ENCODE assay signal across 18 cellular contexts in the genomic region with DNA sequence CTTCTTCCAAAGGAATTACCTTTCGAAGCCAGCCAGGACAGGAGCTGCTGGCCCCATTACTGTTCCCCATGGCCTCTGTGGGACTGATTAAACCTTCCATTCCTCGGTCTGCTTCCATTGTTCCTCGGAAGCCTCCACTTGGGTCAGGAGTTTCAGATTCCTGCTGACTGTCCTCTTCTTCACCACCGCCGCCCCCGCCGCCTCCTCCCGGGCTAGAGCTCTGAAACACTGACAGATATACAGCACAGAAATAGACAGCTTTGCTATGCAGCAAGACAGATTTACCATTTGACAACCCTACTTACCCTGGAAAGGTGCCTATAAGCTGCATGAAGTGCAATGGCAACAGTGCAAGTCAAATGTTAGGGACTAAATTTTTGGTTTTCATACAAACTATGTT. TPM values are rescaled to one million over a fixed set of nuclear protein-coding genes. Genes with fewer than 3 reads are reported as not detected.
DNase-seq lines count a peak whose midpoint lies in the region; ATAC-seq and FAIRE-seq lines count a peak whose summit lies in the region.
"Had no signal": no experiment of that assay in that cellular context is flagged by ENCODE, and none has a peak within 500 bp of the region (broad histone marks: within the 10 kb centered on the region; RNA-seq: fewer than 3 reads in every experiment).

No MANE protein-coding gene starts in this region.

- DNase-seq in activated CD8-positive, alpha-beta memory T cell treated with anti-CD3 and anti-CD28 coated beads, Interleukin-2, amount 10 ng/mL, durations not matched to agents 7 days and 5 days = no peak
- no peak for DNase-seq in activated CD8-positive, alpha-beta memory T cell treated with anti-CD3 and anti-CD28 coated beads, Interleukin-2, amount 50 U/mL, for 48 hours
- DNase-seq in middle frontal gyrus (ENCODE audit: extremely low spot score, low spot score) = peak; percentile 22
- no peak for DNase-seq in GM19239 (ENCODE audit: insufficient read length, low spot score)
- DNase-seq in NK-92 treated with Interleukin-12 subunit alpha and Interleukin-12 subunit beta, amount 100 ng/mL, for 24 hours (lab: John Stamatoyannopoulos, UW) = no peak
- DNase-seq: C1 segment of cervical spinal cord; Calu3; CD4-positive, alpha-beta memory T cell; COR-L47; DMS53; DMS79 treated with DMSO at 0.1 percent for 48 hours; GF-D8; GOT3; HFFc6 had no signal

- H3K4me1 Mint-ChIP-seq in activated CD8-positive, alpha-beta memory T cell treated with anti-CD3 and anti-CD28 coated beads, Interleukin-2, amount 10 ng/mL, durations not matched to agents 7 days and 5 days = no peaks in the 10 kb centered on the region
- H3K4me1 Mint-ChIP-seq: CD4-positive, alpha-beta memory T cell had no signal

- H3K9me3 Mint-ChIP-seq in activated CD8-positive, alpha-beta memory T cell treated with anti-CD3 and anti-CD28 coated beads, Interleukin-2, amount 10 ng/mL, durations not matched to agents 7 days and 5 days (ENCODE audit: low read depth) = no peaks in the 10 kb centered on the region
- H3K9me3 Mint-ChIP-seq: CD4-positive, alpha-beta memory T cell; HFFc6 had no signal

- CTCF ChIA-PET in activated CD8-positive, alpha-beta memory T cell treated with anti-CD3 and anti-CD28 coated beads, Interleukin-2, amount 10 ng/mL, durations not matched to agents 7 days and 5 days (lab: Charles Lee) = interaction anchor here (0.8 to 7.7 kb wide), 5 partner anchors 9 to 144 kb away, joined by 3 to 86 read pairs (median 4); no protein-coding TSS in a partner anchor

- no peak for FAIRE-seq in GM19239 (lab: Jason Lieb, UNC)
- FAIRE-seq: GM12891, GM18507, H54 had no signal

- H3K4me3 Mint-ChIP-seq in activated CD8-positive, alpha-beta memory T cell treated with anti-CD3 and anti-CD28 coated beads, Interleukin-2, amount 10 ng/mL, durations not matched to agents 7 days and 5 days = no peak overlapping the region
- H3K4me3 Mint-ChIP-seq: HFFc6 had no signal

- peak overlapping the region; percentile 0 for H3K27ac Mint-ChIP-seq in activated CD8-positive, alpha-beta memory T cell treated with anti-CD3 and anti-CD28 coated beads, Interleukin-2, amount 10 ng/mL, durations not matched to agents 7 days and 5 days

- peak overlapping the region; percentile 19 for H3K27ac ChIP-seq in cingulate gyrus (ENCODE audit: low read depth, low read length)

- H3K27me3 Mint-ChIP-seq in activated CD8-positive, alpha-beta memory T cell treated with anti-CD3 and anti-CD28 coated beads, Interleukin-2, amount 10 ng/mL, durations not matched to agents 7 days and 5 days = no peaks in the 10 kb centered on the region
- H3K27me3 Mint-ChIP-seq: CD4-positive, alpha-beta memory T cell had no signal

- ATAC-seq in activated CD8-positive, alpha-beta memory T cell treated with anti-CD3 and anti-CD28 coated beads, Interleukin-2, amount 10 ng/mL, durations not matched to agents 7 days and 5 days = no peak

- peaks cover 29% of the 10 kb centered on the region for H3K36me3 Mint-ChIP-seq in activated CD8-positive, alpha-beta memory T cell treated with anti-CD3 and anti-CD28 coated beads, Interleukin-2, amount 10 ng/mL, durations not matched to agents 7 days and 5 days

RNA-seq across cellular contexts. Expression of gene ZC2HC1C, which starts 21.8 kb away (rescaled TPM):
- total RNA-seq in activated CD8-positive, alpha-beta memory T cell treated with anti-CD3 and anti-CD28 coated beads, Interleukin-2, amount 10 ng/mL, durations not matched to agents 7 days and 5 days = 1 to 10 TPM; 2.8 to 2.9 TPM

RNA-seq across cellular contexts. Expression of gene ACYP1, which starts 27.4 kb away (rescaled TPM):
- 10 to 100 TPM; 45.2 to 59.5 TPM for total RNA-seq in activated CD8-positive, alpha-beta memory T cell treated with anti-CD3 and anti-CD28 coated beads, Interleukin-2, amount 10 ng/mL, durations not matched to agents 7 days and 5 days

RNA-seq across cellular contexts. Expression of gene NEK9, which starts 35.6 kb away (rescaled TPM):
- total RNA-seq in activated CD8-positive, alpha-beta memory T cell treated with anti-CD3 and anti-CD28 coated beads, Interleukin-2, amount 10 ng/mL, durations not matched to agents 7 days and 5 days = 10 to 100 TPM; 83.0 to 86.4 TPM

RNA-seq across cellular contexts. Expression of gene MLH3, which starts 40.0 kb away (rescaled TPM):
- 10 to 100 TPM; 15.1 to 16.2 TPM for total RNA-seq in activated CD8-positive, alpha-beta memory T cell treated with anti-CD3 and anti-CD28 coated beads, Interleukin-2, amount 10 ng/mL, durations not matched to agents 7 days and 5 days
